ENCODE assay signal across 16 cellular contexts in genomic region chr2:36555789-36556188, GRCh38.
"Had no signal": no experiment of that assay in that cellular context is flagged by ENCODE, and none has a peak within 500 bp of the region (broad histone marks: within the 10 kb centered on the region; RNA-seq: fewer than 3 reads in every experiment).

No MANE protein-coding gene starts in this region.

- H3K27ac Mint-ChIP-seq: activated naive CD4-positive, alpha-beta T cell treated with anti-CD3 and anti-CD28 coated beads, Interleukin-2, amount 10 ng/mL, durations not matched to agents 7 days and 5 days had no signal

- H3K27me3 ChIP-seq: left lung, right atrium auricular region had no signal

- H3K27me3 Mint-ChIP-seq: activated naive CD4-positive, alpha-beta T cell treated with anti-CD3 and anti-CD28 coated beads, Interleukin-2, amount 10 ng/mL, durations not matched to agents 7 days and 5 days; naive B cell had no signal

- FAIRE-seq: colon, endometrium, kidney, small intestine had no signal

- ATAC-seq: esophagus mucosa; left lung; stimulated activated naive CD8-positive, alpha-beta T cell treated with anti-CD3 and anti-CD28 coated beads, Interleukin-15, Interleukin-2, amounts not matched to agents 100 U/mL and 50 U/mL, for 24 hours had no signal

- H3K9me3 ChIP-seq: left lung, right atrium auricular region had no signal

- H3K9me3 Mint-ChIP-seq: activated naive CD4-positive, alpha-beta T cell treated with anti-CD3 and anti-CD28 coated beads, Interleukin-2, amount 10 ng/mL, durations not matched to agents 7 days and 5 days; naive B cell had no signal

- H3K27ac ChIP-seq: left lung, right atrium auricular region had no signal

- H3K4me3 Mint-ChIP-seq: activated naive CD4-positive, alpha-beta T cell treated with anti-CD3 and anti-CD28 coated beads, Interleukin-2, amount 10 ng/mL, durations not matched to agents 7 days and 5 days; naive B cell had no signal

- DNase-seq: activated CD4-positive, alpha-beta T cell treated with anti-CD3 and anti-CD28 coated beads, Interleukin-2, amount 50 U/mL, for 48 hours; activated naive CD4-positive, alpha-beta T cell treated with anti-CD3 and anti-CD28 coated beads, Interleukin-2, amount 10 ng/mL, durations not matched to agents 7 days and 5 days; hippocampal formation; kidney; left lung; mammary epithelial cell; naive B cell; posterior cingulate gyrus; small intestine; stimulated activated naive CD8-positive, alpha-beta T cell treated with anti-CD3 and anti-CD28 coated beads, Interleukin-15, Interleukin-2, amounts not matched to agents 100 U/mL and 50 U/mL, for 24 hours; T-helper 1 cell; T1000 had no signal

- H3K4me1 Mint-ChIP-seq: activated naive CD4-positive, alpha-beta T cell treated with anti-CD3 and anti-CD28 coated beads, Interleukin-2, amount 10 ng/mL, durations not matched to agents 7 days and 5 days; naive B cell had no signal

- H3K4me1 ChIP-seq: right atrium auricular region had no signal

- H3K4me3 ChIP-seq: left lung, right atrium auricular region had no signal
